28 cellular contexts compared by ENCODE assay signal in the genomic region with DNA sequence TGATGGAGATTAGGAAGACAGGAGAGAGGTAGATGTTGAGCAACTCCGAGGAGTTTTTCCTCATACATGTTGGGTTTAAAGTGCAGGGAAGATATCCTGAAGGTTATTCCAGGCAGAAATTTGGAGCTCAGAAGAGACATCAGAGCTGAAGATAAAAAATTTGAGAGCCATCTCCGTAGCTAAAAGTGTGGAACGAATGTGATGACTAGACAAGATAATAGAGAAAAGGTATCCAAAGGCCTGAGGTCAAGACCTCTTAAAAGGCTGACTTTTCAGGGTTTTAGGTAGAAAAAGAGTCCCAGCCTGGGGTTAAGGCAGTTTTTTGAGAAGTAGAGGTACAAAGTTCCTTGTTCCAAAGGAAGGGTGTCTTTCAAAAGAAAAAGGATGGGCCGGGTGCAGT.
"Had no signal": no experiment of that assay in that cellular context is flagged by ENCODE, and none has a peak within 500 bp of the region (broad histone marks: within the 10 kb centered on the region; RNA-seq: fewer than 3 reads in every experiment).

No MANE protein-coding gene starts in this region.

- H3K27ac ChIP-seq: colonic mucosa, coronary artery, dorsolateral prefrontal cortex, epithelial cell of prostate, esophagus muscularis mucosa, esophagus squamous epithelium, foreskin keratinocyte, gastrocnemius medialis, gastroesophageal sphincter, heart left ventricle, heart right ventricle had no signal

- FAIRE-seq: colon, endometrium, endothelial cell of umbilical vein, frontal cortex had no signal

- H3K36me3 ChIP-seq: colonic mucosa, esophagus muscularis mucosa, esophagus squamous epithelium, gastrocnemius medialis, gastroesophageal sphincter, heart left ventricle, heart right ventricle had no signal

- DNase-seq: colonic mucosa; cortex of kidney; dermis blood vessel endothelial cell; dorsolateral prefrontal cortex; effector CD4-positive, alpha-beta T cell; effector CD8-positive, alpha-beta T cell; effector memory CD4-positive, alpha-beta T cell; effector memory CD8-positive, alpha-beta T cell; endodermal cell; erythroblast; esophagus squamous epithelium; foreskin fibroblast; foreskin keratinocyte; foreskin melanocyte; gastrocnemius medialis; glutamatergic neuron; head of caudate nucleus; heart left ventricle; heart right ventricle had no signal

- H3K4me3 ChIP-seq: colonic mucosa, coronary artery, dorsolateral prefrontal cortex, esophagus muscularis mucosa, esophagus squamous epithelium, gastrocnemius medialis, gastroesophageal sphincter, heart left ventricle, heart right ventricle had no signal

- ATAC-seq: effector memory CD8-positive, alpha-beta T cell; esophagus mucosa; foreskin keratinocyte; gastrocnemius medialis; gastroesophageal sphincter; heart left ventricle; heart right ventricle had no signal

- H3K27me3 ChIP-seq: colonic mucosa, esophagus muscularis mucosa, esophagus squamous epithelium, foreskin keratinocyte, gastrocnemius medialis, gastroesophageal sphincter, heart left ventricle, heart right ventricle had no signal

- H3K4me1 ChIP-seq: colonic mucosa, esophagus muscularis mucosa, esophagus squamous epithelium, foreskin keratinocyte, gastroesophageal sphincter had no signal

- H3K9me3 ChIP-seq: colonic mucosa, esophagus squamous epithelium, gastrocnemius medialis had no signal
